In the genomic region with DNA sequence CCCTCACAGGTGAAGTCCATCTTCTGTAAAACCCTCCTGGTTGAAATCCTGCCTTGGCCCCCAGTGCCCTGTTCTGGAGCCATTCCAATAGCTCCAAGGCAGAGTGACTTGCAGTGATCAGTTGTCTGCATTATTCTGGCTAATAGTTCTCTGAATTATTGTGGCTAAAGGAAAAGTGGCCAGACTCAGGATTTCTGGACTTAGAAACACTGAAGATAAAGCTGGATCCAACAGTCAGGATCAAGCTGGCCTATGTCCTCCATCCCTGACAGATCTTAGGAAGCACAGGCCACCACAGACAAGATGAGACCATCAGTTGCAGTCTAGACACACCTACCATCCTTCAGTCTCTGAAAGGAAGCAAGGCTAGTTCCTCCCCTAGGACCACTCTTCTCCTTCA, we compare ENCODE assay signal across 11 cellular contexts. TPM values are rescaled to one million over a fixed set of nuclear protein-coding genes. Genes with fewer than 3 reads are reported as not detected.
DNase-seq lines count a peak whose midpoint lies in the region; ATAC-seq, FAIRE-seq and TF ChIP-seq lines count a peak whose summit lies in the region.
"Had no signal": no experiment of that assay in that cellular context is flagged by ENCODE, and none has a peak within 500 bp of the region (broad histone marks: within the 10 kb centered on the region; RNA-seq: fewer than 3 reads in every experiment).

No MANE protein-coding gene starts in this region.

- peaks cover 21% of the 10 kb centered on the region for H3K36me3 Mint-ChIP-seq in activated CD4-positive, alpha-beta T cell treated with anti-CD3 and anti-CD28 coated beads for 36 hours (ENCODE audit: low read depth)
- peaks cover 26% of the 10 kb centered on the region for H3K36me3 Mint-ChIP-seq in activated T-helper 2 cell treated with anti-CD3 and anti-CD28 coated beads, Interferon-gamma antibody, Interleukin-2, Interleukin-4, amounts not matched to agents 10 μg/mL and 5 μg/mL and 100 μg/mL, durations not matched to agents 14 hours and 24 hours and 36 hours (ENCODE audit: low read depth)

- H3K27me3 Mint-ChIP-seq in activated CD4-positive, alpha-beta T cell treated with anti-CD3 and anti-CD28 coated beads for 36 hours: no peaks in the 10 kb centered on the region
- H3K27me3 Mint-ChIP-seq in activated T-helper 2 cell treated with anti-CD3 and anti-CD28 coated beads, Interferon-gamma antibody, Interleukin-2, Interleukin-4, amounts not matched to agents 10 μg/mL and 5 μg/mL and 100 μg/mL, durations not matched to agents 14 hours and 24 hours and 36 hours (ENCODE audit: low read depth): no peaks in the 10 kb centered on the region

- H3K27me3 ChIP-seq in iPS-20b (ENCODE audit: insufficient read depth, low read length): peaks cover 49% of the 10 kb centered on the region
- H3K27me3 ChIP-seq in stomach: peaks cover 0 to 50% (median 24%) of the 10 kb centered on the region in 3 donors
- no peaks in the 10 kb centered on the region for H3K27me3 ChIP-seq in SJCRH30

- H3K9me3 ChIP-seq in iPS-20b (ENCODE audit: insufficient read depth, low read depth, low read length) (no peaks in the 10 kb centered on the region), stomach (no peaks in the 10 kb centered on the region), SJCRH30 (replicated peaks) (no peaks in the 10 kb centered on the region)

- DNase-seq in activated CD4-positive, alpha-beta T cell treated with anti-CD3 and anti-CD28 coated beads for 36 hours: no peak
- no peak for DNase-seq in activated CD4-positive, alpha-beta T cell treated with anti-CD3 and anti-CD28 coated beads, Interleukin-2, amount 50 U/mL, for 4 hours
- no peak for DNase-seq in activated T-helper 2 cell treated with anti-CD3 and anti-CD28 coated beads, Interferon-gamma antibody, Interleukin-2, Interleukin-4, amounts not matched to agents 10 μg/mL and 5 μg/mL and 100 μg/mL, durations not matched to agents 14 hours and 24 hours and 36 hours (ENCODE audit: low spot score)
- no peak for DNase-seq in stomach
- DNase-seq in SJCRH30: no peak
- no peak for DNase-seq in RCC 7860 (ENCODE audit: low spot score)
- DNase-seq: GOT3 had no signal

- H3K36me3 ChIP-seq in iPS-20b (ENCODE audit: insufficient read depth, low read depth, low read length): no peaks in the 10 kb centered on the region
- H3K36me3 ChIP-seq in stomach: no peaks in the 10 kb centered on the region
- no peaks in the 10 kb centered on the region for H3K36me3 ChIP-seq in SJCRH30

- peak overlapping the region; percentile 72 for H3K4me3 Mint-ChIP-seq in activated CD4-positive, alpha-beta T cell treated with anti-CD3 and anti-CD28 coated beads for 36 hours
- peak overlapping the region; percentile 78 for H3K4me3 Mint-ChIP-seq in activated T-helper 2 cell treated with anti-CD3 and anti-CD28 coated beads, Interferon-gamma antibody, Interleukin-2, Interleukin-4, amounts not matched to agents 10 μg/mL and 5 μg/mL and 100 μg/mL, durations not matched to agents 14 hours and 24 hours and 36 hours (ENCODE audit: low read depth)

- no peak for TF ChIP-seq CTCF in stomach (IDR thresholded peaks at IDR 0.05)

- CTCF ChIA-PET in activated CD4-positive, alpha-beta T cell treated with anti-CD3 and anti-CD28 coated beads for 36 hours (lab: Charles Lee): interaction anchor here (0.5 to 2.3 kb wide), 3 partner anchors 8 to 247 kb away, joined by 3 to 9 read pairs (median 3); no protein-coding TSS in a partner anchor

- H3K4me3 ChIP-seq in iPS-20b (ENCODE audit: low read length): peak overlapping the region; percentile 83
- peak overlapping the region; percentile 47 to 54 (median 50) for H3K4me3 ChIP-seq in stomach
- no peak overlapping the region for H3K4me3 ChIP-seq in SJCRH30

- H3K9me3 Mint-ChIP-seq in activated CD4-positive, alpha-beta T cell treated with anti-CD3 and anti-CD28 coated beads for 36 hours (ENCODE audit: low read depth): no peaks in the 10 kb centered on the region
- H3K9me3 Mint-ChIP-seq in activated T-helper 2 cell treated with anti-CD3 and anti-CD28 coated beads, Interferon-gamma antibody, Interleukin-2, Interleukin-4, amounts not matched to agents 10 μg/mL and 5 μg/mL and 100 μg/mL, durations not matched to agents 14 hours and 24 hours and 36 hours: no peaks in the 10 kb centered on the region

- H3K27ac ChIP-seq in iPS-20b (ENCODE audit: low read length) (peak overlapping the region; percentile 74), stomach (peak overlapping the region; percentile 83 to 88 (median 85)), SJCRH30 (no peak overlapping the region)

- H3K27ac Mint-ChIP-seq in activated CD4-positive, alpha-beta T cell treated with anti-CD3 and anti-CD28 coated beads for 36 hours: peak overlapping the region; percentile 86
- peak overlapping the region; percentile 80 for H3K27ac Mint-ChIP-seq in activated T-helper 2 cell treated with anti-CD3 and anti-CD28 coated beads, Interferon-gamma antibody, Interleukin-2, Interleukin-4, amounts not matched to agents 10 μg/mL and 5 μg/mL and 100 μg/mL, durations not matched to agents 14 hours and 24 hours and 36 hours

- POLR2A ChIA-PET in activated CD4-positive, alpha-beta T cell treated with anti-CD3 and anti-CD28 coated beads for 36 hours (lab: Charles Lee): interaction anchor here (0.7 kb wide), 1 partner anchor 1809 kb away, joined by 3 read pairs; no protein-coding TSS in a partner anchor

- no peak for FAIRE-seq in RCC 7860 (lab: Jason Lieb, UNC)

- H3K9ac ChIP-seq in iPS-20b (ENCODE audit: low read depth, low read length): peak overlapping the region; percentile 92; the same call in 1 of the 2 replicates

- ATAC-seq in activated CD4-positive, alpha-beta T cell treated with anti-CD3 and anti-CD28 coated beads for 36 hours: no peak
- ATAC-seq in HG03175 (IDR thresholded peaks at IDR 0.05; ENCODE audit: unreplicated experiment): no peak

- intact Hi-C loops in activated CD4-positive, alpha-beta T cell treated with anti-CD3 and anti-CD28 coated beads for 36 hours (cut with DNase I, micrococcal nuclease): loop anchor here in 1 of 2 experiments (5.0 kb wide), 1 partner anchor 162 kb away; no protein-coding TSS in a partner anchor
- intact Hi-C loops in activated T-helper 2 cell treated with anti-CD3 and anti-CD28 coated beads, Interferon-gamma antibody, Interleukin-2, Interleukin-4, amounts not matched to agents 10 μg/mL and 5 μg/mL and 100 μg/mL, durations not matched to agents 14 hours and 24 hours and 36 hours (cut with micrococcal nuclease): loop anchor here (10.0 kb wide), 1 partner anchor 64 kb away; a partner anchor contains a TSS
- intact Hi-C loops in stomach (cut with DNase I; ENCODE audit: low total_unique reads): no loop called here

- H3K4me1 ChIP-seq in iPS-20b (ENCODE audit: insufficient read depth, low read length) (peaks cover 11% of the 10 kb centered on the region), stomach (peaks cover 30 to 43% (median 40%) of the 10 kb centered on the region in 4 donors), SJCRH30 (peaks cover 17% of the 10 kb centered on the region)

- no peak for TF ChIP-seq EP300 in stomach (IDR thresholded peaks at IDR 0.05)

- no peak for TF ChIP-seq POLR2A in stomach (IDR thresholded peaks at IDR 0.05)

- H3K4me1 Mint-ChIP-seq in activated CD4-positive, alpha-beta T cell treated with anti-CD3 and anti-CD28 coated beads for 36 hours: peaks cover 33% of the 10 kb centered on the region
- H3K4me1 Mint-ChIP-seq in activated T-helper 2 cell treated with anti-CD3 and anti-CD28 coated beads, Interferon-gamma antibody, Interleukin-2, Interleukin-4, amounts not matched to agents 10 μg/mL and 5 μg/mL and 100 μg/mL, durations not matched to agents 14 hours and 24 hours and 36 hours (ENCODE audit: low read depth): peaks cover 36% of the 10 kb centered on the region

RNA-seq across cellular contexts. Expression of a gene that starts 0.8 kb away (rescaled TPM):
- 1 to 10 TPM; 2.1 to 2.4 TPM for total RNA-seq in activated CD4-positive, alpha-beta T cell treated with anti-CD3 and anti-CD28 coated beads for 36 hours
- 1.3 and 1.6 TPM in 2 replicates for total RNA-seq in activated T-helper 2 cell treated with anti-CD3 and anti-CD28 coated beads, Interferon-gamma antibody, Interleukin-2, Interleukin-4, amounts not matched to agents 10 μg/mL and 5 μg/mL and 100 μg/mL, durations not matched to agents 14 hours and 24 hours and 36 hours
- total RNA-seq in stomach: under 1 TPM in 1 of 5 donors, not detected in 4; 0.58 TPM
- polyA plus RNA-seq in stomach: under 1 TPM in 2 of 3 donors, not detected in 1; 0.44 to 0.73 TPM
- 0.08 TPM in 1 of 2 replicates, not detected in the other for total RNA-seq in SJCRH30 (2014; rRNA removed; shearing (Covaris generic))
- total RNA-seq: liver had no signal

RNA-seq across cellular contexts. Expression of a gene that starts 8.8 kb away (rescaled TPM):
- total RNA-seq in activated CD4-positive, alpha-beta T cell treated with anti-CD3 and anti-CD28 coated beads for 36 hours: 1 to 10 TPM; 3.8 to 3.9 TPM
- 0.94 and 0.99 TPM in 2 replicates for total RNA-seq in activated T-helper 2 cell treated with anti-CD3 and anti-CD28 coated beads, Interferon-gamma antibody, Interleukin-2, Interleukin-4, amounts not matched to agents 10 μg/mL and 5 μg/mL and 100 μg/mL, durations not matched to agents 14 hours and 24 hours and 36 hours
- total RNA-seq in stomach: 10 to 100 TPM in 3 of 5 donors, 1 to 10 TPM in 2; 1.4 to 28.1 (median 16.2) TPM
- 10 to 100 TPM; 11.0 to 14.5 (median 11.5) TPM for polyA plus RNA-seq in stomach
- not detected in 2 replicates for total RNA-seq in SJCRH30 (2014; rRNA removed; shearing (Covaris generic))
- total RNA-seq: dermis microvascular lymphatic vessel endothelial cell had no signal

RNA-seq across cellular contexts. Expression of a gene that starts 13.1 kb away (rescaled TPM):
- not detected for total RNA-seq in activated CD4-positive, alpha-beta T cell treated with anti-CD3 and anti-CD28 coated beads for 36 hours
- total RNA-seq in activated T-helper 2 cell treated with anti-CD3 and anti-CD28 coated beads, Interferon-gamma antibody, Interleukin-2, Interleukin-4, amounts not matched to agents 10 μg/mL and 5 μg/mL and 100 μg/mL, durations not matched to agents 14 hours and 24 hours and 36 hours: not detected in 2 replicates
- total RNA-seq in stomach: not detected
- polyA plus RNA-seq in stomach: not detected
- 0.25 and 0.75 TPM in 2 replicates for total RNA-seq in SJCRH30 (2014; rRNA removed; shearing (Covaris generic))
- total RNA-seq: dermis microvascular lymphatic vessel endothelial cell had no signal
- polyA plus RNA-seq: liver had no signal

RNA-seq across cellular contexts. Expression of a gene that starts 35.2 kb away (rescaled TPM):
- total RNA-seq in activated CD4-positive, alpha-beta T cell treated with anti-CD3 and anti-CD28 coated beads for 36 hours: under 1 TPM; 0.09 to 0.18 TPM
- not detected in 2 replicates for total RNA-seq in activated T-helper 2 cell treated with anti-CD3 and anti-CD28 coated beads, Interferon-gamma antibody, Interleukin-2, Interleukin-4, amounts not matched to agents 10 μg/mL and 5 μg/mL and 100 μg/mL, durations not matched to agents 14 hours and 24 hours and 36 hours
- 1 to 10 TPM in 1 of 5 donors, not detected in 4; 3.2 TPM for total RNA-seq in stomach
- polyA plus RNA-seq in stomach: under 1 TPM in 1 of 3 donors, not detected in 2; 0.06 TPM
- total RNA-seq in SJCRH30 (2014; rRNA removed; shearing (Covaris generic)): not detected in 2 replicates
- total RNA-seq: dermis microvascular lymphatic vessel endothelial cell had no signal

RNA-seq across cellular contexts. Expression of a gene that starts 50.1 kb away (rescaled TPM):
- 10 to 100 TPM; 18.4 to 19.9 TPM for total RNA-seq in activated CD4-positive, alpha-beta T cell treated with anti-CD3 and anti-CD28 coated beads for 36 hours
- 18.2 and 18.4 TPM in 2 replicates for total RNA-seq in activated T-helper 2 cell treated with anti-CD3 and anti-CD28 coated beads, Interferon-gamma antibody, Interleukin-2, Interleukin-4, amounts not matched to agents 10 μg/mL and 5 μg/mL and 100 μg/mL, durations not matched to agents 14 hours and 24 hours and 36 hours
- 10 to 100 TPM in 1 of 5 donors, 1 to 10 TPM in 3, under 1 TPM in 1; 0.29 to 30.4 (median 3.3) TPM for total RNA-seq in stomach
- polyA plus RNA-seq in stomach: 1 to 10 TPM; 1.9 to 2.6 (median 2.4) TPM
- total RNA-seq in SJCRH30 (2014; rRNA removed; shearing (Covaris generic)): 3.7 and 6.2 TPM in 2 replicates
